In genomic region chr17:18432206-18432605, GRCh38 we compare ENCODE assay signal across 2 cellular contexts. TPM values are rescaled to one million over a fixed set of nuclear protein-coding genes. Genes with fewer than 3 reads are reported as not detected.
"Had no signal": no experiment of that assay in that cellular context is flagged by ENCODE, and none has a peak within 500 bp of the region (broad histone marks: within the 10 kb centered on the region; RNA-seq: fewer than 3 reads in every experiment).

No MANE protein-coding gene starts in this region.

RNA-seq across cellular contexts. Expression of gene LGALS9C, which starts 44.4 kb away (rescaled TPM):
- total RNA-seq: G401 had no signal

RNA-seq across cellular contexts. Expression of gene EVPLL, which starts 54.6 kb away (rescaled TPM):
- total RNA-seq: G401, GM12878 had no signal
- polyA plus RNA-seq: GM12878 had no signal
